9 cellular contexts compared by ENCODE assay signal in genomic region chr9:125255781-125256391, GRCh38. TPM values are rescaled to one million over a fixed set of nuclear protein-coding genes. Genes with fewer than 3 reads are reported as not detected.
A peak's percentile ranks its signal among the peaks of the same experiment; 100 is the strongest.
DNase-seq lines count a peak whose midpoint lies in the region; ATAC-seq and TF ChIP-seq lines count a peak whose summit lies in the region.
"Had no signal": no experiment of that assay in that cellular context is flagged by ENCODE, and none has a peak within 500 bp of the region (broad histone marks: within the 10 kb centered on the region; RNA-seq: fewer than 3 reads in every experiment).

No MANE protein-coding gene starts in this region.

- POLR2A ChIA-PET in RWPE1 (lab: Yijun Ruan, JAX; ENCODE audit: low non-redundant PET): interaction anchor here (2.5 kb wide), 1 partner anchor 15 kb away, joined by 11 read pairs; the partner anchor contains the start of gene HSPA5

- no peaks in the 10 kb centered on the region for H3K27me3 ChIP-seq in BE2C

- DNase-seq in BE2C (peak; percentile 53), RWPE1 (ENCODE audit: low spot score) (no peak), fibroblast of villous mesenchyme (ENCODE audit: low read depth) (no peak), NCI-H187 (lab: John Stamatoyannopoulos, UW) (no peak), HK-2 (ENCODE audit: unreplicated experiment) (no peak)
- DNase-seq in activated CD4-positive, alpha-beta T cell treated with anti-CD3 and anti-CD28 coated beads for 48 hours: no peak
- DNase-seq: T-helper 1 cell had no signal

- no peak overlapping the region for H3K27ac ChIP-seq in RWPE1

- no peaks in the 10 kb centered on the region for H3K4me1 ChIP-seq in BE2C

- ATAC-seq in HG02678 (IDR thresholded peaks at IDR 0.05; ENCODE audit: unreplicated experiment): no peak

- peak; percentile 63 for TF ChIP-seq CTCF in BE2C (IDR thresholded peaks at IDR 0.05; ENCODE audit: low read depth, low read length)
- peak; percentile 25; the same call in 1 of the 2 replicates for TF ChIP-seq CTCF in GM12875 (IDR thresholded peaks at IDR 0.05; ENCODE audit: borderline replicate concordance, insufficient read depth, low read depth, low read length)
- peak; percentile 46; the same call in 1 of the 2 replicates for TF ChIP-seq CTCF in RWPE1 (conservative IDR thresholded peaks at IDR 0.05; ENCODE audit: low read depth)
- peak; percentile 53 for TF ChIP-seq CTCF in fibroblast of villous mesenchyme (IDR thresholded peaks at IDR 0.05; ENCODE audit: insufficient read depth, low read depth, low read length)

- no peaks in the 10 kb centered on the region for H3K36me3 ChIP-seq in BE2C

- H3K4me3 ChIP-seq in BE2C (ENCODE audit: low read depth, low read length) (no peak overlapping the region), GM12875 (ENCODE audit: low read depth, low read length) (no peak overlapping the region), fibroblast of villous mesenchyme (ENCODE audit: low read depth, low read length) (no peak overlapping the region)

- CTCF ChIA-PET in RWPE1 (lab: Yijun Ruan, JAX): interaction anchor here (0.6 to 1.2 kb wide), 9 partner anchors 12 to 404 kb away, joined by 3 to 7 read pairs (median 4); no protein-coding TSS in a partner anchor

- no peaks in the 10 kb centered on the region for H3K9me3 ChIP-seq in BE2C

RNA-seq across cellular contexts. Expression of gene GAPVD1, which starts 5.7 kb away (rescaled TPM):
- polyA plus RNA-seq in BE2C (2012; ENCODE audit: insufficient read depth, insufficient read length, low read depth): 30.3 TPM
- total RNA-seq in fibroblast of villous mesenchyme: 72.8 and 88.9 TPM in 2 replicates

RNA-seq across cellular contexts. Expression of gene HSPA5, which starts 14.7 kb away (rescaled TPM):
- polyA plus RNA-seq in BE2C (2012; ENCODE audit: insufficient read depth, insufficient read length, low read depth): 364 TPM
- 130 and 132 TPM in 2 replicates for total RNA-seq in fibroblast of villous mesenchyme

RNA-seq across cellular contexts. Expression of gene RABEPK, which starts 55.5 kb away (rescaled TPM):
- polyA plus RNA-seq in BE2C (2012; ENCODE audit: insufficient read depth, insufficient read length, low read depth): 39.2 TPM
- total RNA-seq in fibroblast of villous mesenchyme: 32.0 and 33.8 TPM in 2 replicates
